In the genomic region with DNA sequence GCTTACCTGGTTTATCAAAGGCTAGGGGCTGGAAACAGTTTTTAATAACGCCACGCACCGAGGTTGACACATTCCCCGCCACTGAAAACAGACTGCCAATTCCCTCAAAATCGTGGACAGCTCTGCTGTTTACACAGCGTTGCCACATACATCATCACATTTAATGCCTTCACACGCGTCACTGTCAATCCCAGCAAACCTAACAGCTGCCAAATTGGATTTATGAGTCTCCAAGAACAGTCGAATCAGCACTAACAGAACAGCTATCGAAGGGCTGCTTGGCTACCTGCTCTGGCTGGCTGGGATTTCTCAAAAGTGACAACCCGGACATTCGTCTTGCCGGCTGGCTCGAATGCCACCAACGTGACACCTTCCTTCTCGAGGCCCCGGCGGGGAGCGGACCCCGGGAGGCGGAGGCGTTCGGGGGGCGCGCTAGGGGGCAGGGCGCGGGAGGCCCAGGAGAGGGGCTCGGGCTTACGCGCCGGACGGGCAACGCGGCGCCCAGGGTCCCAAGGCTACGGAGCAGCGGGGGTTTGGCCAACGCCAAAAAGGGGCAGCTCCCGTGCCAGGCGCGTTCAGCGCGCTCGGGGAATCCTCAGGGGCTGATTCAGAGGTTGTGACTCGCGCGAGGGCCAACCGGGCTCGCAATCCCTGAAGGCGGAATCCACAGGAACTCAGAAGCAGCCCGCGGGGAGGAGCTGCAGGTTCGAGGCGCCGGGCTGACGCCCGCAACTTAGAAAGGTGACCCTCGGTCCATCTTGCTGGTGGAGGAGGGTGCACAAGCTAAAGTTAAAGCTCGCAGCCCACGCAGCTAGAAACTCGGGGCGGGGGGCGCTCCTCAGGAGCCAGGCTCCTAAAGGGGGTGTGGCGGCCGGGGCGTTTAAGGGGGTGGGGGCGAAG, we compare ENCODE assay signal across 1 cellular context.
TF ChIP-seq lines count a peak whose summit lies in the region.

No MANE protein-coding gene starts in this region.

TF ChIP-seq in HepG2, 621 proteins besides CTCF, POLR2A, EP300 and RAD21 (continued from another document and continues in another):
- TF ChIP-seq, protein P1, sequence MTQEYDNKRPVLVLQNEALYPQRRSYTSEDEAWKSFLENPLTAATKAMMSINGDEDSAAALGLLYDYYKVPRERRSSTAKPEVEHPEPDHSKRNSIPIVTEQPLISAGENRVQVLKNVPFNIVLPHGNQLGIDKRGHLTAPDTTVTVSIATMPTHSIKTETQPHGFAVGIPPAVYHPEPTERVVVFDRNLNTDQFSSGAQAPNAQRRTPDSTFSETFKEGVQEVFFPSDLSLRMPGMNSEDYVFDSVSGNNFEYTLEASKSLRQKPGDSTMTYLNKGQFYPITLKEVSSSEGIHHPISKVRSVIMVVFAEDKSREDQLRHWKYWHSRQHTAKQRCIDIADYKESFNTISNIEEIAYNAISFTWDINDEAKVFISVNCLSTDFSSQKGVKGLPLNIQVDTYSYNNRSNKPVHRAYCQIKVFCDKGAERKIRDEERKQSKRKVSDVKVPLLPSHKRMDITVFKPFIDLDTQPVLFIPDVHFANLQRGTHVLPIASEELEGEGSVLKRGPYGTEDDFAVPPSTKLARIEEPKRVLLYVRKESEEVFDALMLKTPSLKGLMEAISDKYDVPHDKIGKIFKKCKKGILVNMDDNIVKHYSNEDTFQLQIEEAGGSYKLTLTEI (CRISPR knock-in tag; conservative IDR thresholded peaks at IDR 0.05) = no peak
- TF ChIP-seq U2AF2 (IDR thresholded peaks at IDR 0.05; ENCODE audit: low read depth, low read length) (no peak), POLR2G (IDR thresholded peaks at IDR 0.05; ENCODE audit: low read depth, low read length) (no peak), ZFP41 (CRISPR knock-in tag; IDR thresholded peaks at IDR 0.05; ENCODE audit: borderline replicate concordance) (no peak), ATF7 (IDR thresholded peaks at IDR 0.05) (no peak), ATF7 (CRISPR knock-in tag; IDR thresholded peaks at IDR 0.05) (no peak), MTA1 (CRISPR knock-in tag; IDR thresholded peaks at IDR 0.05; ENCODE audit: borderline replicate concordance) (no peak; the same call in 1 of the 2 replicates), DPF2 (CRISPR knock-in tag; IDR thresholded peaks at IDR 0.05; ENCODE audit: borderline replicate concordance, low read depth) (no peak), ZNF296 (CRISPR knock-in tag; conservative IDR thresholded peaks at IDR 0.05) (no peak), ZFYVE20 (CRISPR knock-in tag; IDR thresholded peaks at IDR 0.05; ENCODE audit: borderline replicate concordance, low read depth) (no peak), CBX1 (IDR thresholded peaks at IDR 0.05; ENCODE audit: low read depth) (no peak), HDAC2 (CRISPR knock-in tag; IDR thresholded peaks at IDR 0.05) (0 out of 2 replicates have a peak, but pooled peaks have one; percentile 13), TCF7 (IDR thresholded peaks at IDR 0.05; ENCODE audit: low read depth) (no peak), ZNF292 (CRISPR knock-in tag; IDR thresholded peaks at IDR 0.05; ENCODE audit: borderline replicate concordance, low read depth) (no peak), SIN3A (IDR thresholded peaks at IDR 0.05; ENCODE audit: borderline replicate concordance, low read depth, low read length) (peak; percentile 79; the same call in 1 of the 2 replicates), GATAD2A (CRISPR knock-in tag; IDR thresholded peaks at IDR 0.05) (no peak), ZFP37 (CRISPR knock-in tag; IDR thresholded peaks at IDR 0.05; ENCODE audit: borderline replicate concordance) (no peak), ZNF562 (CRISPR knock-in tag; IDR thresholded peaks at IDR 0.05; ENCODE audit: borderline replicate concordance) (no peak), ZNF451 (CRISPR knock-in tag; IDR thresholded peaks at IDR 0.05) (no peak), ZNF367 (CRISPR knock-in tag; IDR thresholded peaks at IDR 0.05; ENCODE audit: borderline replicate concordance) (no peak), ZZZ3 (CRISPR knock-in tag; IDR thresholded peaks at IDR 0.05; ENCODE audit: borderline replicate concordance) (no peak), MYNN (CRISPR knock-in tag; IDR thresholded peaks at IDR 0.05; ENCODE audit: low read depth) (no peak), ZNF432 (CRISPR knock-in tag; IDR thresholded peaks at IDR 0.05; ENCODE audit: borderline replicate concordance) (no peak), SYNCRIP (IDR thresholded peaks at IDR 0.05; ENCODE audit: insufficient read depth, low read depth, low read length) (no peak), ZNF337 (CRISPR knock-in tag; IDR thresholded peaks at IDR 0.05; ENCODE audit: borderline replicate concordance, low read depth) (no peak), SP5 (CRISPR knock-in tag; IDR thresholded peaks at IDR 0.05; ENCODE audit: borderline replicate concordance, low read depth) (no peak), ZMYM3 (CRISPR knock-in tag; IDR thresholded peaks at IDR 0.05) (no peak), NR2F2 (IDR thresholded peaks at IDR 0.05; ENCODE audit: borderline replicate concordance, low read depth) (no peak), ZNF720 (CRISPR knock-in tag; IDR thresholded peaks at IDR 0.05) (no peak), ZNF552 (CRISPR knock-in tag; IDR thresholded peaks at IDR 0.05; ENCODE audit: borderline replicate concordance) (no peak), ZNF7 (CRISPR knock-in tag; IDR thresholded peaks at IDR 0.05) (no peak)
- TF ChIP-seq, protein P2, sequence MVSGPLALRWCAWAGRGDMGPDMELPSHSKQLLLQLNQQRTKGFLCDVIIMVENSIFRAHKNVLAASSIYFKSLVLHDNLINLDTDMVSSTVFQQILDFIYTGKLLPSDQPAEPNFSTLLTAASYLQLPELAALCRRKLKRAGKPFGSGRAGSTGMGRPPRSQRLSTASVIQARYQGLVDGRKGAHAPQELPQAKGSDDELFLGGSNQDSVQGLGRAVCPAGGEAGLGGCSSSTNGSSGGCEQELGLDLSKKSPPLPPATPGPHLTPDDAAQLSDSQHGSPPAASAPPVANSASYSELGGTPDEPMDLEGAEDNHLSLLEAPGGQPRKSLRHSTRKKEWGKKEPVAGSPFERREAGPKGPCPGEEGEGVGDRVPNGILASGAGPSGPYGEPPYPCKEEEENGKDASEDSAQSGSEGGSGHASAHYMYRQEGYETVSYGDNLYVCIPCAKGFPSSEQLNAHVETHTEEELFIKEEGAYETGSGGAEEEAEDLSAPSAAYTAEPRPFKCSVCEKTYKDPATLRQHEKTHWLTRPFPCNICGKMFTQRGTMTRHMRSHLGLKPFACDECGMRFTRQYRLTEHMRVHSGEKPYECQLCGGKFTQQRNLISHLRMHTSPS (CRISPR knock-in tag; IDR thresholded peaks at IDR 0.05; ENCODE audit: low read depth) = no peak
- TF ChIP-seq, protein P3, sequence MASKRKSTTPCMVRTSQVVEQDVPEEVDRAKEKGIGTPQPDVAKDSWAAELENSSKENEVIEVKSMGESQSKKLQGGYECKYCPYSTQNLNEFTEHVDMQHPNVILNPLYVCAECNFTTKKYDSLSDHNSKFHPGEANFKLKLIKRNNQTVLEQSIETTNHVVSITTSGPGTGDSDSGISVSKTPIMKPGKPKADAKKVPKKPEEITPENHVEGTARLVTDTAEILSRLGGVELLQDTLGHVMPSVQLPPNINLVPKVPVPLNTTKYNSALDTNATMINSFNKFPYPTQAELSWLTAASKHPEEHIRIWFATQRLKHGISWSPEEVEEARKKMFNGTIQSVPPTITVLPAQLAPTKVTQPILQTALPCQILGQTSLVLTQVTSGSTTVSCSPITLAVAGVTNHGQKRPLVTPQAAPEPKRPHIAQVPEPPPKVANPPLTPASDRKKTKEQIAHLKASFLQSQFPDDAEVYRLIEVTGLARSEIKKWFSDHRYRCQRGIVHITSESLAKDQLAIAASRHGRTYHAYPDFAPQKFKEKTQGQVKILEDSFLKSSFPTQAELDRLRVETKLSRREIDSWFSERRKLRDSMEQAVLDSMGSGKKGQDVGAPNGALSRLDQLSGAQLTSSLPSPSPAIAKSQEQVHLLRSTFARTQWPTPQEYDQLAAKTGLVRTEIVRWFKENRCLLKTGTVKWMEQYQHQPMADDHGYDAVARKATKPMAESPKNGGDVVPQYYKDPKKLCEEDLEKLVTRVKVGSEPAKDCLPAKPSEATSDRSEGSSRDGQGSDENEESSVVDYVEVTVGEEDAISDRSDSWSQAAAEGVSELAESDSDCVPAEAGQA (IDR thresholded peaks at IDR 0.05; ENCODE audit: low read depth) = no peak
- TF ChIP-seq, protein P3 (CRISPR knock-in tag; IDR thresholded peaks at IDR 0.05; ENCODE audit: borderline replicate concordance) = no peak
- TF ChIP-seq, protein P4, sequence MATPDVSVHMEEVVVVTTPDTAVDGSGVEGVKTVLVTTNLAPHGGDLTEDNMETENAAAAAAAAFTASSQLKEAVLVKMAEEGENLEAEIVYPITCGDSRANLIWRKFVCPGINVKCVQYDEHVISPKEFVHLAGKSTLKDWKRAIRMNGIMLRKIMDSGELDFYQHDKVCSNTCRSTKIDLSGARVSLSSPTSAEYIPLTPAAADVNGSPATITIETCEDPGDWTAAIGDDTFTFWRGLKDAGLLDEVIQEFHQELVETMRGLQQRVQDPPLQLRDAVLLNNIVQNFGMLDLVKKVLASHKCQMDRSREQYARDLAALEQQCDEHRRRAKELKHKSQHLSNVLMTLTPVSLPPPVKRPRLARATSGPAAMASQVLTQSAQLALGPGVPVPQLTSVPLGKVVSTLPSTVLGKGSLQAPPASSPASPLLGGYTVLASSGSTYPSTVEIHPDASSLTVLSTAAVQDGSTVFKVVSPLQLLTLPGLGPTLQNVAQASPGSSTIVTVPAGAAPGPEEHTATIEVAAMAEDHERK (CRISPR knock-in tag; IDR thresholded peaks at IDR 0.05; ENCODE audit: low read depth) = no peak
- TF ChIP-seq, protein P5, sequence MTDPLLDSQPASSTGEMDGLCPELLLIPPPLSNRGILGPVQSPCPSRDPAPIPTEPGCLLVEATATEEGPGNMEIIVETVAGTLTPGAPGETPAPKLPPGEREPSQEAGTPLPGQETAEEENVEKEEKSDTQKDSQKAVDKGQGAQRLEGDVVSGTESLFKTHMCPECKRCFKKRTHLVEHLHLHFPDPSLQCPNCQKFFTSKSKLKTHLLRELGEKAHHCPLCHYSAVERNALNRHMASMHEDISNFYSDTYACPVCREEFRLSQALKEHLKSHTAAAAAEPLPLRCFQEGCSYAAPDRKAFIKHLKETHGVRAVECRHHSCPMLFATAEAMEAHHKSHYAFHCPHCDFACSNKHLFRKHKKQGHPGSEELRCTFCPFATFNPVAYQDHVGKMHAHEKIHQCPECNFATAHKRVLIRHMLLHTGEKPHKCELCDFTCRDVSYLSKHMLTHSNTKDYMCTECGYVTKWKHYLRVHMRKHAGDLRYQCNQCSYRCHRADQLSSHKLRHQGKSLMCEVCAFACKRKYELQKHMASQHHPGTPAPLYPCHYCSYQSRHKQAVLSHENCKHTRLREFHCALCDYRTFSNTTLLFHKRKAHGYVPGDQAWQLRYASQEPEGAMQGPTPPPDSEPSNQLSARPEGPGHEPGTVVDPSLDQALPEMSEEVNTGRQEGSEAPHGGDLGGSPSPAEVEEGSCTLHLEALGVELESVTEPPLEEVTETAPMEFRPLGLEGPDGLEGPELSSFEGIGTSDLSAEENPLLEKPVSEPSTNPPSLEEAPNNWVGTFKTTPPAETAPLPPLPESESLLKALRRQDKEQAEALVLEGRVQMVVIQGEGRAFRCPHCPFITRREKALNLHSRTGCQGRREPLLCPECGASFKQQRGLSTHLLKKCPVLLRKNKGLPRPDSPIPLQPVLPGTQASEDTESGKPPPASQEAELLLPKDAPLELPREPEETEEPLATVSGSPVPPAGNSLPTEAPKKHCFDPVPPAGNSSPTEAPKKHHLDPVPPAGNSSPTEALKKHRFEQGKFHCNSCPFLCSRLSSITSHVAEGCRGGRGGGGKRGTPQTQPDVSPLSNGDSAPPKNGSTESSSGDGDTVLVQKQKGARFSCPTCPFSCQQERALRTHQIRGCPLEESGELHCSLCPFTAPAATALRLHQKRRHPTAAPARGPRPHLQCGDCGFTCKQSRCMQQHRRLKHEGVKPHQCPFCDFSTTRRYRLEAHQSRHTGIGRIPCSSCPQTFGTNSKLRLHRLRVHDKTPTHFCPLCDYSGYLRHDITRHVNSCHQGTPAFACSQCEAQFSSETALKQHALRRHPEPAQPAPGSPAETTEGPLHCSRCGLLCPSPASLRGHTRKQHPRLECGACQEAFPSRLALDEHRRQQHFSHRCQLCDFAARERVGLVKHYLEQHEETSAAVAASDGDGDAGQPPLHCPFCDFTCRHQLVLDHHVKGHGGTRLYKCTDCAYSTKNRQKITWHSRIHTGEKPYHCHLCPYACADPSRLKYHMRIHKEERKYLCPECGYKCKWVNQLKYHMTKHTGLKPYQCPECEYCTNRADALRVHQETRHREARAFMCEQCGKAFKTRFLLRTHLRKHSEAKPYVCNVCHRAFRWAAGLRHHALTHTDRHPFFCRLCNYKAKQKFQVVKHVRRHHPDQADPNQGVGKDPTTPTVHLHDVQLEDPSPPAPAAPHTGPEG (CRISPR knock-in tag; IDR thresholded peaks at IDR 0.05) = no peak
- TF ChIP-seq, protein P6, sequence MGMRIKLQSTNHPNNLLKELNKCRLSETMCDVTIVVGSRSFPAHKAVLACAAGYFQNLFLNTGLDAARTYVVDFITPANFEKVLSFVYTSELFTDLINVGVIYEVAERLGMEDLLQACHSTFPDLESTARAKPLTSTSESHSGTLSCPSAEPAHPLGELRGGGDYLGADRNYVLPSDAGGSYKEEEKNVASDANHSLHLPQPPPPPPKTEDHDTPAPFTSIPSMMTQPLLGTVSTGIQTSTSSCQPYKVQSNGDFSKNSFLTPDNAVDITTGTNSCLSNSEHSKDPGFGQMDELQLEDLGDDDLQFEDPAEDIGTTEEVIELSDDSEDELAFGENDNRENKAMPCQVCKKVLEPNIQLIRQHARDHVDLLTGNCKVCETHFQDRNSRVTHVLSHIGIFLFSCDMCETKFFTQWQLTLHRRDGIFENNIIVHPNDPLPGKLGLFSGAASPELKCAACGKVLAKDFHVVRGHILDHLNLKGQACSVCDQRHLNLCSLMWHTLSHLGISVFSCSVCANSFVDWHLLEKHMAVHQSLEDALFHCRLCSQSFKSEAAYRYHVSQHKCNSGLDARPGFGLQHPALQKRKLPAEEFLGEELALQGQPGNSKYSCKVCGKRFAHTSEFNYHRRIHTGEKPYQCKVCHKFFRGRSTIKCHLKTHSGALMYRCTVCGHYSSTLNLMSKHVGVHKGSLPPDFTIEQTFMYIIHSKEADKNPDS (CRISPR knock-in tag; IDR thresholded peaks at IDR 0.05) = 0 out of 2 replicates have a peak, but pooled peaks have one; percentile 47
